ENCODE assay signal across 15 cellular contexts in genomic region chr17:15157051-15157450, GRCh38.
DNase-seq lines count a peak whose midpoint lies in the region; ATAC-seq, FAIRE-seq and TF ChIP-seq lines count a peak whose summit lies in the region.
"Had no signal": no experiment of that assay in that cellular context is flagged by ENCODE, and none has a peak within 500 bp of the region (broad histone marks: within the 10 kb centered on the region; RNA-seq: fewer than 3 reads in every experiment).

No MANE protein-coding gene starts in this region.

- 0% methylated on average over 3 of the region's 5 CpGs for WGBS in K562 (ENCODE audit: insufficient coverage, low coverage, missing lambda C conversion rate)
- WGBS in stomach, 5 donors = 39 to 54% (median 42%) methylated on average over 5 of the region's 5 CpGs

- no peak for FAIRE-seq in K562 (lab: Jason Lieb, UNC)
- FAIRE-seq: pancreas had no signal

- H3K9me2 ChIP-seq in PC-3 (replicated peaks; ENCODE audit: low read length) (no peaks in the 10 kb centered on the region), OCI-LY7 (ENCODE audit: insufficient read depth, low read length) (no peaks in the 10 kb centered on the region)

- DNase-seq in CD1c-positive myeloid dendritic cell (ENCODE audit: extremely low spot score) = peak; percentile 11
- peak; percentile 54 for DNase-seq in HT1080 (ENCODE audit: low read depth)
- no peak for DNase-seq in K562 (ENCODE audit: extremely low read depth in 1 of 4, low spot score in 3 of 4)
- DNase-seq in left lung = no peak
- DNase-seq in PC-3 = no peak
- no peak for DNase-seq in stomach
- no peak for DNase-seq in OCI-LY7 (ENCODE audit: low spot score)
- DNase-seq in NCI-H82 treated with DMSO at 0.1 percent for 48 hours (lab: John Stamatoyannopoulos, UW; ENCODE audit: unreplicated experiment) = no peak
- DNase-seq: activated CD8-positive, alpha-beta memory T cell treated with anti-CD3 and anti-CD28 coated beads, Interleukin-2, amount 10 ng/mL, durations not matched to agents 7 days and 5 days; BE2C; DND-41; mucosa of descending colon; NCI-H1092 treated with DMSO at 0.1 percent for 48 hours; pancreas; SW 1271 had no signal

- no peaks in the 10 kb centered on the region for H4K20me1 ChIP-seq in K562 (replicated peaks; ENCODE audit: control insufficient read depth, insufficient read depth, low read length)
- H4K20me1 ChIP-seq in PC-3 (ENCODE audit: low read length) = no peaks in the 10 kb centered on the region
- no peaks in the 10 kb centered on the region for H4K20me1 ChIP-seq in OCI-LY7 (ENCODE audit: insufficient read depth, low read length)

- no peak overlapping the region for H3K9ac ChIP-seq in K562 (ENCODE audit: insufficient read depth in 1 of 2, low read depth in 2 of 2, low read length in 2 of 2)
- no peak overlapping the region for H3K9ac ChIP-seq in PC-3 (ENCODE audit: low read length)

- H3K27me3 ChIP-seq in K562 (ENCODE audit: control insufficient read depth in 2 of 2, insufficient read depth in 2 of 2, low read length in 2 of 2) (no peaks in the 10 kb centered on the region; a peak in 1 of 5 replicates), left lung (peaks cover 0 to 20% of the 10 kb centered on the region in 2 donors), PC-3 (ENCODE audit: low read length) (peaks cover 80% of the 10 kb centered on the region), stomach (peaks cover 0 to 5% (median 0%) of the 10 kb centered on the region in 3 donors)
- H3K27me3 ChIP-seq: BE2C had no signal

- H3K4me3 ChIP-seq in K562 (no peak overlapping the region), left lung (no peak overlapping the region), PC-3 (ENCODE audit: low read length) (no peak overlapping the region), stomach (no peak overlapping the region), OCI-LY7 (ENCODE audit: low read depth, low read length, poor library complexity, severe bottlenecking) (no peak overlapping the region)
- H3K4me3 ChIP-seq: mucosa of descending colon, pancreas had no signal

- no peaks in the 10 kb centered on the region for H3K9me3 ChIP-seq in K562 (replicated peaks; ENCODE audit: control insufficient read depth, insufficient read depth, low read depth, low read length)
- H3K9me3 ChIP-seq in left lung = no peaks in the 10 kb centered on the region
- H3K9me3 ChIP-seq in PC-3 (ENCODE audit: low read length) = no peaks in the 10 kb centered on the region
- H3K9me3 ChIP-seq in stomach = no peaks in the 10 kb centered on the region
- H3K9me3 ChIP-seq in OCI-LY7 (ENCODE audit: low read length) = no peaks in the 10 kb centered on the region
- H3K9me3 ChIP-seq: BE2C, mucosa of descending colon, pancreas had no signal

- H2AFZ ChIP-seq in K562 (ENCODE audit: low read depth, low read length) (no peak overlapping the region), PC-3 (ENCODE audit: low read length) (no peak overlapping the region), OCI-LY7 (ENCODE audit: low read length) (no peak overlapping the region)

- H3K4me2 ChIP-seq in K562 (ENCODE audit: insufficient read depth, low read length) (no peak overlapping the region), PC-3 (ENCODE audit: low read length) (no peak overlapping the region), OCI-LY7 (ENCODE audit: low read length) (no peak overlapping the region)

- H3K36me3 ChIP-seq in K562 (ENCODE audit: control insufficient read depth, insufficient read depth, low read length) = no peaks in the 10 kb centered on the region
- no peaks in the 10 kb centered on the region for H3K36me3 ChIP-seq in left lung
- no peaks in the 10 kb centered on the region for H3K36me3 ChIP-seq in PC-3 (ENCODE audit: low read depth, low read length)
- H3K36me3 ChIP-seq in stomach = no peaks in the 10 kb centered on the region
- no peaks in the 10 kb centered on the region for H3K36me3 ChIP-seq in OCI-LY7 (ENCODE audit: insufficient read depth, low read length)
- H3K36me3 ChIP-seq: BE2C, pancreas had no signal

- H3K27ac ChIP-seq in K562 (ENCODE audit: extremely low read depth, low read depth, low read length) = no peak overlapping the region
- no peak overlapping the region for H3K27ac ChIP-seq in left lung
- no peak overlapping the region for H3K27ac ChIP-seq in PC-3 (ENCODE audit: low read length)
- H3K27ac ChIP-seq in stomach = no peak overlapping the region
- no peak overlapping the region for H3K27ac ChIP-seq in OCI-LY7 (ENCODE audit: low read depth, low read length, poor library complexity, severe bottlenecking)
- H3K27ac ChIP-seq: pancreas had no signal

- H3K4me1 ChIP-seq in K562 (replicated peaks in 1 of 2; ENCODE audit: control insufficient read depth in 2 of 2, insufficient read depth in 2 of 2, low read length in 2 of 2) (no peaks in the 10 kb centered on the region), left lung (peaks cover 0 to 15% of the 10 kb centered on the region in 2 donors), PC-3 (ENCODE audit: insufficient read depth, low read length) (no peaks in the 10 kb centered on the region), stomach (no peaks in the 10 kb centered on the region), OCI-LY7 (ENCODE audit: insufficient read depth, low read length, poor library complexity, severe bottlenecking) (no peaks in the 10 kb centered on the region)
- H3K4me1 ChIP-seq: BE2C, pancreas had no signal

- CTCF ChIA-PET in K562 (lab: Yijun Ruan, JAX; ENCODE audit: low intra/inter-chr PET ratio) (no interaction called here), PC-3 (lab: Charles Lee) (no interaction called here), OCI-LY7 (lab: Charles Lee; ENCODE audit: unreplicated experiment) (interaction anchor here (0.5 kb wide), 1 partner anchor 27 kb away, joined by 3 read pairs; no protein-coding TSS in a partner anchor)

- intact Hi-C loops in K562 (cut with micrococcal nuclease) = no loop called here
- intact Hi-C loops in left lung (cut with DNase I) = no loop called here
- intact Hi-C loops in PC-3 (cut with micrococcal nuclease) = no loop called here
- intact Hi-C loops in stomach (cut with DNase I; ENCODE audit: low total_unique reads) = no loop called here
- intact Hi-C loops in OCI-LY7 (cut with micrococcal nuclease; ENCODE audit: unreplicated experiment) = no loop called here

- no peak for TF ChIP-seq EP300 in K562 (IDR thresholded peaks at IDR 0.05; ENCODE audit: low read length)
- no peak for TF ChIP-seq EP300 in stomach (IDR thresholded peaks at IDR 0.05)

- H3K79me2 ChIP-seq in K562 (ENCODE audit: control insufficient read depth, insufficient read depth, low read length) (no peaks in the 10 kb centered on the region), PC-3 (ENCODE audit: low read length) (no peaks in the 10 kb centered on the region), OCI-LY7 (ENCODE audit: insufficient read depth, low read depth, low read length) (no peaks in the 10 kb centered on the region)

- in situ Hi-C loops in K562 (cut with MboI) = no loop called here

- TF ChIP-seq CTCF in K562 (IDR thresholded peaks at IDR 0.05 in 2 of 3, conservative IDR thresholded peaks at IDR 0.05 in 1 of 3; ENCODE audit: insufficient read depth in 2 of 3, low read depth in 1 of 3, low read length in 3 of 3) = no peak
- TF ChIP-seq CTCF in left lung (IDR thresholded peaks at IDR 0.05) = no peak
- TF ChIP-seq CTCF in PC-3 (conservative IDR thresholded peaks at IDR 0.05; ENCODE audit: low read depth, low read length) = no peak
- TF ChIP-seq CTCF in stomach (IDR thresholded peaks at IDR 0.05) = no peak
- no peak for TF ChIP-seq CTCF in OCI-LY7 (conservative IDR thresholded peaks at IDR 0.05; ENCODE audit: low read length)

- ATAC-seq in K562 (no peak), left lung (peak; percentile 55), PC-3 (no peak)
- ATAC-seq: activated CD8-positive, alpha-beta memory T cell treated with anti-CD3 and anti-CD28 coated beads, Interleukin-2, amount 10 ng/mL, durations not matched to agents 7 days and 5 days; mucosa of descending colon; pancreas had no signal

- TF ChIP-seq RAD21 in K562 (CRISPR knock-in tag; conservative IDR thresholded peaks at IDR 0.05 in 1 of 2, IDR thresholded peaks at IDR 0.05 in 1 of 2) = no peak

- TF ChIP-seq POLR2A in K562 (conservative IDR thresholded peaks at IDR 0.05) = no peak
- TF ChIP-seq POLR2A in stomach (IDR thresholded peaks at IDR 0.05) = no peak

- H3F3A ChIP-seq in PC-3 (ENCODE audit: low read length, unreplicated experiment) = no peaks in the 10 kb centered on the region

- POLR2A ChIA-PET in K562 (lab: Yijun Ruan, JAX) (interaction anchor here (0.9 kb wide), 1 partner anchor 10 kb away, joined by 3 read pairs; no protein-coding TSS in a partner anchor), PC-3 (lab: Charles Lee; ENCODE audit: unreplicated experiment) (no interaction called here), OCI-LY7 (lab: Charles Lee) (interaction anchor here (1.0 to 1.1 kb wide), 2 partner anchors 10 to 11 kb away, joined by 3 read pairs; no protein-coding TSS in a partner anchor)

- H3K9me1 ChIP-seq in K562 (ENCODE audit: control insufficient read depth, insufficient read depth, low read length) = no peaks in the 10 kb centered on the region

- BruUV-seq in K562 (replicated peaks; lab: Mats Ljungman, UMichigan) = no TSS peak
- BruUV-seq in PC-3 (replicated peaks; lab: Mats Ljungman, UMichigan) = no TSS peak
- no TSS peak for BruUV-seq in OCI-LY7 (replicated peaks; lab: Mats Ljungman, UMichigan)

TF ChIP-seq in K562, 482 proteins besides CTCF, POLR2A, EP300 and RAD21:
- TF ChIP-seq SPI1 (IDR thresholded peaks at IDR 0.05; ENCODE audit: borderline replicate concordance, low read depth, low read length) = peak; percentile 29; the same call in 1 of the 2 replicates
- TF ChIP-seq FOXP1 (CRISPR knock-in tag; IDR thresholded peaks at IDR 0.05) = no peak

Comparison
In these comparisons a context has a peak if more than half of its experiments do, and no peak if none do; other contexts are left out.
1. DNase-seq: peak in CD1c-positive myeloid dendritic cell (single experiment) and HT1080 (single experiment); none in K562 (0 of 4), left lung (0 of 2), PC-3 (single experiment), stomach (single experiment), OCI-LY7 (single experiment) and NCI-H82 treated with DMSO at 0.1 percent for 48 hours (single experiment).